Comparison of ENCODE assay signal across 31 cellular contexts in genomic region chr1:191396622-191397021, GRCh38.
DNase-seq lines count a peak whose midpoint lies in the region; ATAC-seq, FAIRE-seq and TF ChIP-seq lines count a peak whose summit lies in the region.
"Had no signal": no experiment of that assay in that cellular context is flagged by ENCODE, and none has a peak within 500 bp of the region (broad histone marks: within the 10 kb centered on the region; RNA-seq: fewer than 3 reads in every experiment).

No MANE protein-coding gene starts in this region.

- no peak for TF ChIP-seq RAD21 in K562 (CRISPR knock-in tag; conservative IDR thresholded peaks at IDR 0.05 in 1 of 2, IDR thresholded peaks at IDR 0.05 in 1 of 2)

- H3K9me3 ChIP-seq in K562 (replicated peaks; ENCODE audit: control insufficient read depth, insufficient read depth, low read depth, low read length) (no peaks in the 10 kb centered on the region; the same call in 1 of the 2 replicates), endothelial cell of umbilical vein (replicated peaks; ENCODE audit: control insufficient read depth, insufficient read depth, low read length) (no peaks in the 10 kb centered on the region)
- H3K9me3 ChIP-seq: BE2C, Caco-2 had no signal

- ATAC-seq in K562 = no peak
- no peak for ATAC-seq in esophagus mucosa
- no peak for ATAC-seq in GM18861 (IDR thresholded peaks at IDR 0.05; ENCODE audit: unreplicated experiment)
- ATAC-seq in GM21576 (IDR thresholded peaks at IDR 0.05; ENCODE audit: unreplicated experiment) = no peak
- ATAC-seq: A549; CD8-positive, alpha-beta T cell had no signal

- no peak for TF ChIP-seq POLR2A in K562 (conservative IDR thresholded peaks at IDR 0.05)
- no peak for TF ChIP-seq POLR2A in endothelial cell of umbilical vein (IDR thresholded peaks at IDR 0.05; ENCODE audit: low read depth, low read length)

- in situ Hi-C loops in K562 (cut with MboI) = no loop called here

- no peaks in the 10 kb centered on the region for H3K4me1 ChIP-seq in K562 (replicated peaks in 1 of 2; ENCODE audit: control insufficient read depth in 2 of 2, insufficient read depth in 2 of 2, low read length in 2 of 2)
- no peaks in the 10 kb centered on the region for H3K4me1 ChIP-seq in endothelial cell of umbilical vein (ENCODE audit: control insufficient read depth, extremely low read depth, insufficient read depth, low read length)
- H3K4me1 ChIP-seq: A549; BE2C; BLaER1; BLaER1 treated with 17β-estradiol and CSF1 and Interleukin-3, amounts not matched to agents 10 nM and 100 nM; Caco-2 had no signal

- H2AFZ ChIP-seq in K562 (ENCODE audit: low read depth, low read length) (no peak overlapping the region), endothelial cell of umbilical vein (ENCODE audit: low read depth, low read length) (no peak overlapping the region)

- H4K20me1 ChIP-seq in K562 (replicated peaks; ENCODE audit: control insufficient read depth, insufficient read depth, low read length) (no peaks in the 10 kb centered on the region), endothelial cell of umbilical vein (replicated peaks; ENCODE audit: control insufficient read depth, extremely low read depth, insufficient read depth, low read length) (no peaks in the 10 kb centered on the region)
- H4K20me1 ChIP-seq: BLaER1; BLaER1 treated with 17β-estradiol and CSF1 and Interleukin-3, amounts not matched to agents 10 nM and 100 nM had no signal

- H3K27me3 ChIP-seq in K562 (ENCODE audit: control insufficient read depth in 2 of 2, insufficient read depth in 2 of 2, low read length in 2 of 2) = no peaks in the 10 kb centered on the region
- no peaks in the 10 kb centered on the region for H3K27me3 ChIP-seq in endothelial cell of umbilical vein (ENCODE audit: control insufficient read depth in 2 of 2, insufficient read depth in 2 of 2, low read length in 2 of 2)
- H3K27me3 ChIP-seq: BE2C; BLaER1; BLaER1 treated with 17β-estradiol and CSF1 and Interleukin-3, amounts not matched to agents 10 nM and 100 nM had no signal

- POLR2A ChIA-PET in K562 (lab: Yijun Ruan, JAX) (no interaction called here), endothelial cell of umbilical vein (lab: Charles Lee) (no interaction called here)

- intact Hi-C loops in K562 (cut with micrococcal nuclease) = no loop called here
- intact Hi-C loops in endothelial cell of umbilical vein (cut with micrococcal nuclease) = no loop called here

- H3K79me2 ChIP-seq in K562 (ENCODE audit: control insufficient read depth, insufficient read depth, low read length) (no peaks in the 10 kb centered on the region), endothelial cell of umbilical vein (ENCODE audit: control insufficient read depth, insufficient read depth, low read length) (no peaks in the 10 kb centered on the region)

- FAIRE-seq in D721Med (lab: Jason Lieb, UNC) = peak; percentile 11
- no peak for FAIRE-seq in K562 (lab: Jason Lieb, UNC)
- FAIRE-seq in endothelial cell of umbilical vein (lab: Jason Lieb, UNC) = peak; percentile 40
- FAIRE-seq: A549 had no signal

- WGBS in K562 (ENCODE audit: insufficient coverage, low coverage, missing lambda C conversion rate) = 3% methylated on average over 5 of the region's 5 CpGs

- dilution Hi-C loops in endothelial cell of umbilical vein (cut with MboI; ENCODE audit: extremely low pct_ligation_motif_present, low sequenced_read_pairs) = no loop called here

- TF ChIP-seq EP300 in K562 (IDR thresholded peaks at IDR 0.05; ENCODE audit: low read length) = no peak

- H3K9me1 ChIP-seq in K562 (ENCODE audit: control insufficient read depth, insufficient read depth, low read length) = no peaks in the 10 kb centered on the region
- no peaks in the 10 kb centered on the region for H3K9me1 ChIP-seq in endothelial cell of umbilical vein (replicated peaks; ENCODE audit: control insufficient read depth, extremely low read depth, insufficient read depth, low read length)

- CTCF ChIA-PET in K562 (lab: Yijun Ruan, JAX; ENCODE audit: low intra/inter-chr PET ratio) = no interaction called here
- CTCF ChIA-PET in endothelial cell of umbilical vein (lab: Charles Lee) = no interaction called here

- H3K4me3 ChIP-seq in K562 (no peak overlapping the region), endothelial cell of umbilical vein (replicated peaks in 1 of 3; ENCODE audit: insufficient read depth in 1 of 3, low read depth in 1 of 3, low read length in 3 of 3) (no peak overlapping the region)
- H3K4me3 ChIP-seq: A549; BLaER1; BLaER1 treated with 17β-estradiol and CSF1 and Interleukin-3, amounts not matched to agents 10 nM and 100 nM had no signal

- no peak overlapping the region for H3K9ac ChIP-seq in K562 (ENCODE audit: insufficient read depth in 1 of 2, low read depth in 2 of 2, low read length in 2 of 2)
- H3K9ac ChIP-seq in endothelial cell of umbilical vein (replicated peaks; ENCODE audit: extremely low read depth, insufficient read depth, low read length) = no peak overlapping the region
- H3K9ac ChIP-seq: BLaER1; BLaER1 treated with 17β-estradiol and CSF1 and Interleukin-3, amounts not matched to agents 10 nM and 100 nM had no signal

- TF ChIP-seq CTCF in D721Med (IDR thresholded peaks at IDR 0.05; ENCODE audit: insufficient read depth, missing control alignments) (no peak), K562 (IDR thresholded peaks at IDR 0.05 in 2 of 3, conservative IDR thresholded peaks at IDR 0.05 in 1 of 3; ENCODE audit: insufficient read depth in 2 of 3, low read depth in 1 of 3, low read length in 3 of 3) (no peak), endothelial cell of umbilical vein (IDR thresholded peaks at IDR 0.05; ENCODE audit: extremely low read depth in 1 of 2, insufficient read depth in 1 of 2, low read depth in 1 of 2, low read length in 2 of 2) (no peak)

- no TSS peak for BruUV-seq in K562 (replicated peaks; lab: Mats Ljungman, UMichigan)
- no TSS peak for BruUV-seq in endothelial cell of umbilical vein (replicated peaks; lab: Mats Ljungman, UMichigan)

- H3K27ac ChIP-seq in K562 (ENCODE audit: extremely low read depth, low read depth, low read length) (no peak overlapping the region), endothelial cell of umbilical vein (ENCODE audit: insufficient read depth, low read depth, low read length) (no peak overlapping the region)
- H3K27ac ChIP-seq: 22Rv1; A549; BLaER1; BLaER1 treated with 17β-estradiol and CSF1 and Interleukin-3, amounts not matched to agents 10 nM and 100 nM; C4-2B had no signal

- no peaks in the 10 kb centered on the region for H3K36me3 ChIP-seq in K562 (ENCODE audit: control insufficient read depth, insufficient read depth, low read length)
- H3K36me3 ChIP-seq in endothelial cell of umbilical vein (ENCODE audit: control insufficient read depth in 2 of 2, extremely low read depth in 1 of 2, insufficient read depth in 2 of 2, low read length in 2 of 2) = no peaks in the 10 kb centered on the region
- H3K36me3 ChIP-seq: BE2C; BLaER1; BLaER1 treated with 17β-estradiol and CSF1 and Interleukin-3, amounts not matched to agents 10 nM and 100 nM had no signal

- H3K4me2 ChIP-seq in K562 (ENCODE audit: insufficient read depth, low read length) (no peak overlapping the region), endothelial cell of umbilical vein (ENCODE audit: insufficient read depth, low read length) (no peak overlapping the region)
- H3K4me2 ChIP-seq: A549; BLaER1; BLaER1 treated with 17β-estradiol and CSF1 and Interleukin-3, amounts not matched to agents 10 nM and 100 nM had no signal

- DNase-seq in D721Med (ENCODE audit: insufficient read length, low spot score) (no peak), K562 (ENCODE audit: extremely low read depth in 1 of 4, low spot score in 3 of 4) (no peak), endothelial cell of umbilical vein (ENCODE audit: low read depth, low spot score) (no peak)
- DNase-seq: 8988T; ACHN; AML-193; BE2C; C1 segment of cervical spinal cord; Caco-2; Calu3; CD4-positive, alpha-beta memory T cell; CD4-positive, alpha-beta T cell; CD4-positive, CD25-positive, alpha-beta regulatory T cell; CD8-positive, alpha-beta memory T cell; CD8-positive, alpha-beta T cell; COR-L47; DMS 273 treated with DMSO at 0.1 percent for 48 hours; DMS153; DMS53; DMS79; DMS79 treated with DMSO at 0.1 percent for 48 hours; DND-41; EL had no signal

TF ChIP-seq in K562, 482 proteins besides CTCF, POLR2A, EP300 and RAD21 (continues in another document):
- TF ChIP-seq ZKSCAN1 (IDR thresholded peaks at IDR 0.05; ENCODE audit: low read depth, low read length) = no peak
- TF ChIP-seq FOXK1 (CRISPR knock-in tag; IDR thresholded peaks at IDR 0.05; ENCODE audit: borderline replicate concordance) = no peak
- peak; percentile 94 for TF ChIP-seq ZNF431 (CRISPR knock-in tag; IDR thresholded peaks at IDR 0.05)

TF ChIP-seq in endothelial cell of umbilical vein, 7 proteins besides CTCF, POLR2A, EP300 and RAD21:
- no peak for TF ChIP-seq POLR2AphosphoS5 (IDR thresholded peaks at IDR 0.05; ENCODE audit: insufficient read depth, low read depth, low read length)
- TF ChIP-seq GATA2 (IDR thresholded peaks at IDR 0.05; ENCODE audit: insufficient read depth, insufficient read length, low read depth, low read length) = no peak
- TF ChIP-seq MAX (IDR thresholded peaks at IDR 0.05; ENCODE audit: insufficient read depth, insufficient read length) = no peak
- TF ChIP-seq MYC (IDR thresholded peaks at IDR 0.05; ENCODE audit: low read depth, low read length) = no peak
- TF ChIP-seq FOS (IDR thresholded peaks at IDR 0.05; ENCODE audit: borderline replicate concordance, insufficient read depth, low read length) = no peak
- no peak for TF ChIP-seq EZH2 (IDR thresholded peaks at IDR 0.05; ENCODE audit: borderline replicate concordance, low read depth, low read length, severe bottlenecking)
- no peak for TF ChIP-seq JUN (IDR thresholded peaks at IDR 0.05; ENCODE audit: borderline replicate concordance, insufficient read depth, insufficient read length, low read depth)
